Comparison of ENCODE assay signal across 8 cellular contexts in genomic region chr2:28406276-28407096, GRCh38. TPM values are rescaled to one million over a fixed set of nuclear protein-coding genes. Genes with fewer than 3 reads are reported as not detected.
A peak's percentile ranks its signal among the peaks of the same experiment; 100 is the strongest.
DNase-seq lines count a peak whose midpoint lies in the region; ATAC-seq and TF ChIP-seq lines count a peak whose summit lies in the region.

No MANE protein-coding gene starts in this region.

- H3K36me3 ChIP-seq in KOPT-K1 (ENCODE audit: insufficient read depth, low read length) (no peaks in the 10 kb centered on the region), heart left ventricle (peaks cover 9 to 100% (median 85%) of the 10 kb centered on the region in 9 donors), H7 (replicated peaks; ENCODE audit: control insufficient read depth, insufficient read depth, low read length) (no peaks in the 10 kb centered on the region; the same call in none of the 2 replicates)

- no peaks in the 10 kb centered on the region for H3K9me3 ChIP-seq in KOPT-K1 (ENCODE audit: insufficient read depth, low read length, poor library complexity, severe bottlenecking)
- no peaks in the 10 kb centered on the region for H3K9me3 ChIP-seq in heart left ventricle

- H3K27me3 Mint-ChIP-seq in nephron progenitor cell (ENCODE audit: low read depth, poor library complexity): peaks cover 5% of the 10 kb centered on the region

- no peaks in the 10 kb centered on the region for H3K9me3 Mint-ChIP-seq in nephron progenitor cell

- peak overlapping the region in 1 of 12 donors; percentile 12 for H3K4me3 ChIP-seq in heart left ventricle
- no peak overlapping the region for H3K4me3 ChIP-seq in H7 (ENCODE audit: insufficient read depth, low read depth, low read length)

- intact Hi-C loops in heart left ventricle (cut with DNase I): loop anchor here in 2 of 10 donors (5.0 to 10.0 kb wide), 3 partner anchors 452 to 704 kb away; partner anchors contain the start of genes BABAM2 (in 1 of the 2) and RBKS (in 1 of the 2)

- H3K4me1 ChIP-seq in heart left ventricle: peaks cover 0 to 98% (median 40%) of the 10 kb centered on the region in 12 donors

- H3K27ac Mint-ChIP-seq in nephron progenitor cell: no peak overlapping the region

- no peak for TF ChIP-seq POLR2A in heart left ventricle (IDR thresholded peaks at IDR 0.05)

- H3K27me3 ChIP-seq in heart left ventricle (no peaks in the 10 kb centered on the region), H7 (ENCODE audit: control insufficient read depth, insufficient read depth, low read length) (no peaks in the 10 kb centered on the region)

- DNase-seq in activated T-cell treated with anti-CD3 and anti-CD28 coated beads, Interleukin-2, amount 50 U/mL, for 48 hours: peak; percentile 73 to 80
- DNase-seq in heart left ventricle: peak in 4 of 5 donors; percentile 48 to 80 (median 57)
- DNase-seq in stimulated activated CD8-positive, alpha-beta memory T cell treated with anti-CD3 and anti-CD28 coated beads, Interleukin-7, amount 100 ng/mL, for 1 hour (ENCODE audit: low read depth in 2 of 2): peak; percentile 33 to 49
- no peak for DNase-seq in nephron progenitor cell
- DNase-seq in NCI-H187 (lab: John Stamatoyannopoulos, UW): no peak
- no peak for DNase-seq in H7

- H3K27ac ChIP-seq in KOPT-K1 (ENCODE audit: low read depth, low read length, poor library complexity, severe bottlenecking) (peak overlapping the region; percentile 69), heart left ventricle (peak overlapping the region in 9 of 12 donors; percentile 7 to 87 (median 28))

- 70 to 77% (median 74%) methylated on average over 16 of the region's 16 CpGs for WGBS in heart left ventricle, 4 donors

- no peak overlapping the region for H3K4me3 Mint-ChIP-seq in nephron progenitor cell

- TF ChIP-seq CTCF in heart left ventricle (IDR thresholded peaks at IDR 0.05) (no peak), nephron progenitor cell (IDR thresholded peaks at IDR 0.05) (no peak)

- peaks cover 10% of the 10 kb centered on the region for H3K36me3 Mint-ChIP-seq in nephron progenitor cell (ENCODE audit: low read depth)

- H3K4me1 Mint-ChIP-seq in nephron progenitor cell: peaks cover 20% of the 10 kb centered on the region

- ATAC-seq in heart left ventricle (peak in 3 of 4 donors; percentile 23 to 64 (median 27)), GM21825 (IDR thresholded peaks at IDR 0.05; ENCODE audit: unreplicated experiment) (no peak)

RNA-seq across cellular contexts. Expression of gene FOSL2, which starts 13.8 kb away (rescaled TPM):
- total RNA-seq in heart left ventricle: 100 to 1,000 TPM in 2 of 9 donors, 10 to 100 TPM in 7; 26.2 to 144 (median 50.2) TPM
- polyA plus RNA-seq in heart left ventricle: 10 to 100 TPM; 15.2 to 66.2 TPM
- total RNA-seq in H7 (2014; rRNA removed; shearing (Covaris generic)): 3.5 and 4.1 TPM in 2 replicates

Comparison
In these comparisons a context has a peak if more than half of its experiments do, and no peak if none do; other contexts are left out.
1. DNase-seq: peak in activated T-cell treated with anti-CD3 and anti-CD28 coated beads, Interleukin-2, amount 50 U/mL, for 48 hours (2 of 2), heart left ventricle (4 of 5) and stimulated activated CD8-positive, alpha-beta memory T cell treated with anti-CD3 and anti-CD28 coated beads, Interleukin-7, amount 100 ng/mL, for 1 hour (2 of 2); none in nephron progenitor cell (single experiment), NCI-H187 (0 of 2) and H7 (single experiment).